1 cellular context compared by ENCODE assay signal in the genomic region with DNA sequence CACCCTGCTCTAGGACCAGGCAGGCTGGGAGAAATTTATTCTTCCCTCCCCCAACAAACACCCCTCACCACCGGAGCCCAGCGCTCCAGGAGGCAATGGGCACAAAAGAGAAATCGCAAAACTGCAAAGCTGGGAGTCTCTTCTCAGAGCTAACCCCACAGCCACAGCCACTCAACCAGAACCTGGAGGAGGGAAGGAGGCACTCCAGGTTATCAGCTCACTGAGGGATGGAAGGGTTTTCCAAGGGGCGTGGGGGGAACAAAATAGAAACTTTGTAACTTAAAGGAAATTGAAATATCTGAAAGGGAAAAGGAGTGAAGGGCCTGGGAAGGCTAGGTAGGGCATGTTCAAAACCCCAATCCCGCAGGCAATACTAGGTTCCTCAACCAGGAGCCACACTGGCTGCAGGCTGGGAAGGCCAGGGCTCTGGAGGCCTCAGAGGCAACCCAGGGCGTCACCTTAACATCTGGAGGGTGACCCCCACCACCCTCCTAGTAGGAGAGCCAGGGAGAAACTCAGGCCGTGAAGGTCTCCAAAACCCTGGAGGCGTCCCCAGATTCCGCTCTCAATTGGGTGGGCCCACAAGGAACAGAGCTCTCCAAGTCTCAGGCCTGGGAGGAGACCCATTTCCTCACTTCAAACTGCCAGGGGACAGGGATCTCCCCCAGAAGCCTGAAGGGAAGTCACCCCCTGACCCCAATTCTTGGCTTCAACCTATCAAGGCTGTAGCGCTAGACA.
TF ChIP-seq lines count a peak whose summit lies in the region.

No MANE protein-coding gene starts in this region.

TF ChIP-seq in HepG2, 621 proteins besides CTCF, POLR2A, EP300 and RAD21:
- TF ChIP-seq ZNF710 (CRISPR knock-in tag; IDR thresholded peaks at IDR 0.05; ENCODE audit: borderline replicate concordance) = no peak
- no peak for TF ChIP-seq CEBPG (CRISPR knock-in tag; IDR thresholded peaks at IDR 0.05)
- TF ChIP-seq ZNF557 (CRISPR knock-in tag; IDR thresholded peaks at IDR 0.05) = no peak
